ENCODE assay signal across 16 cellular contexts in genomic region chr10:102404361-102405107, GRCh38. TPM values are rescaled to one million over a fixed set of nuclear protein-coding genes. Genes with fewer than 3 reads are reported as not detected.
DNase-seq lines count a peak whose midpoint lies in the region; ATAC-seq, FAIRE-seq and TF ChIP-seq lines count a peak whose summit lies in the region.
"Had no signal": no experiment of that assay in that cellular context is flagged by ENCODE, and none has a peak within 500 bp of the region (broad histone marks: within the 10 kb centered on the region; RNA-seq: fewer than 3 reads in every experiment).

No MANE protein-coding gene starts in this region.

- peak; percentile 38; the same call in 1 of the 2 replicates for TF ChIP-seq POLR2A in GM12892 (IDR thresholded peaks at IDR 0.05; ENCODE audit: low read depth, low read length)

- DNase-seq in CD14-positive monocyte (ENCODE audit: low spot score) (peak; percentile 41), GM12892 (ENCODE audit: insufficient read length) (no peak), NCI-H1694 treated with DMSO at 0.1 percent for 48 hours (lab: John Stamatoyannopoulos, UW) (no peak), posterior vena cava (ENCODE audit: low spot score) (no peak)
- no peak for DNase-seq in effector memory CD8-positive, alpha-beta T cell
- DNase-seq: GF-D8, NCI-H2081 treated with DMSO at 0.1 percent for 48 hours, NCI-H446 treated with DMSO at 0.1 percent for 48 hours had no signal

- peaks cover 13% of the 10 kb centered on the region for H3K4me1 Mint-ChIP-seq in CD14-positive monocyte
- H3K4me1 Mint-ChIP-seq in effector memory CD8-positive, alpha-beta T cell (ENCODE audit: low read depth in 2 of 2): peaks cover 7 to 15% of the 10 kb centered on the region in 2 donors
- peaks cover 47% of the 10 kb centered on the region for H3K4me1 Mint-ChIP-seq in stimulated activated memory B cell treated with anti-CD40 and anti-IgM and Interleukin-4, amounts not matched to agents 10 μg/mL and 1 μg/mL and 100 μg/mL, for 72 hours

- peak; percentile 21 for FAIRE-seq in GM12892 (lab: Jason Lieb, UNC)
- FAIRE-seq: GM19239, pancreas had no signal

- no peak for ATAC-seq in effector memory CD8-positive, alpha-beta T cell (replicated peaks)
- ATAC-seq in stimulated activated memory B cell treated with anti-CD40 and anti-IgM and Interleukin-4, amounts not matched to agents 10 μg/mL and 1 μg/mL and 100 μg/mL, for 72 hours: no peak
- ATAC-seq in HG03520 (IDR thresholded peaks at IDR 0.05; ENCODE audit: unreplicated experiment): no peak

- H3K27me3 Mint-ChIP-seq in CD14-positive monocyte (ENCODE audit: low read depth in 3 of 3): peaks cover 26 to 38% (median 34%) of the 10 kb centered on the region in 3 donors
- peaks cover 19 to 39% of the 10 kb centered on the region in 2 donors for H3K27me3 Mint-ChIP-seq in effector memory CD8-positive, alpha-beta T cell
- H3K27me3 Mint-ChIP-seq in stimulated activated memory B cell treated with anti-CD40 and anti-IgM and Interleukin-4, amounts not matched to agents 10 μg/mL and 1 μg/mL and 100 μg/mL, for 72 hours: peaks cover 27% of the 10 kb centered on the region

- no peak overlapping the region for H3K4me3 Mint-ChIP-seq in CD14-positive monocyte
- peak overlapping the region in 1 of 2 donors; percentile 15 for H3K4me3 Mint-ChIP-seq in effector memory CD8-positive, alpha-beta T cell
- H3K4me3 Mint-ChIP-seq in stimulated activated memory B cell treated with anti-CD40 and anti-IgM and Interleukin-4, amounts not matched to agents 10 μg/mL and 1 μg/mL and 100 μg/mL, for 72 hours: no peak overlapping the region

- H3K9me3 Mint-ChIP-seq in CD14-positive monocyte: peaks cover 0 to 9% (median under 1%) of the 10 kb centered on the region in 7 donors
- H3K9me3 Mint-ChIP-seq in effector memory CD8-positive, alpha-beta T cell: no peaks in the 10 kb centered on the region
- no peaks in the 10 kb centered on the region for H3K9me3 Mint-ChIP-seq in stimulated activated memory B cell treated with anti-CD40 and anti-IgM and Interleukin-4, amounts not matched to agents 10 μg/mL and 1 μg/mL and 100 μg/mL, for 72 hours

- TF ChIP-seq CTCF in CD14-positive monocyte (IDR thresholded peaks at IDR 0.05): peak; percentile 5

- intact Hi-C loops in CD14-positive monocyte (cut with micrococcal nuclease): no loop called here
- intact Hi-C loops in posterior vena cava (cut with DNase I): no loop called here

- peak overlapping the region in 1 of 7 donors; percentile 55 for H3K27ac Mint-ChIP-seq in CD14-positive monocyte
- peak overlapping the region; percentile 68 to 90 for H3K27ac Mint-ChIP-seq in effector memory CD8-positive, alpha-beta T cell
- peak overlapping the region; percentile 19 for H3K27ac Mint-ChIP-seq in stimulated activated memory B cell treated with anti-CD40 and anti-IgM and Interleukin-4, amounts not matched to agents 10 μg/mL and 1 μg/mL and 100 μg/mL, for 72 hours

- H3K36me3 Mint-ChIP-seq in CD14-positive monocyte: peaks cover 35% of the 10 kb centered on the region in 2 donors
- H3K36me3 Mint-ChIP-seq in effector memory CD8-positive, alpha-beta T cell (ENCODE audit: insufficient read depth): peaks cover 79% of the 10 kb centered on the region
- H3K36me3 Mint-ChIP-seq in stimulated activated memory B cell treated with anti-CD40 and anti-IgM and Interleukin-4, amounts not matched to agents 10 μg/mL and 1 μg/mL and 100 μg/mL, for 72 hours: peaks cover 31% of the 10 kb centered on the region

RNA-seq across cellular contexts. Expression of gene NFKB2, which starts 9.0 kb away (rescaled TPM):
- polyA plus RNA-seq in CD14-positive monocyte: 10 to 100 TPM in 1 of 2 donors, 1 to 10 TPM in 1; 6.8 to 15.0 TPM
- 120 TPM for polyA plus RNA-seq in GM12892 (2012; ENCODE audit: missing spikeins)
- total RNA-seq in posterior vena cava: 10 to 100 TPM; 21.5 to 44.7 TPM

RNA-seq across cellular contexts. Expression of gene PSD, which starts 14.1 kb away (rescaled TPM):
- polyA plus RNA-seq in CD14-positive monocyte: 1 to 10 TPM; 1.1 to 1.5 TPM
- 2.0 TPM for polyA plus RNA-seq in GM12892 (2012; ENCODE audit: missing spikeins)
- total RNA-seq in posterior vena cava: under 1 TPM; 0.24 to 0.83 TPM

RNA-seq across cellular contexts. Expression of gene FBXL15, which starts 16.1 kb away (rescaled TPM):
- 10 to 100 TPM; 25.5 to 36.3 TPM for polyA plus RNA-seq in CD14-positive monocyte
- polyA plus RNA-seq in GM12892 (2012; ENCODE audit: missing spikeins): 0.66 TPM
- 10 to 100 TPM; 10.8 to 12.4 TPM for total RNA-seq in posterior vena cava

RNA-seq across cellular contexts. Expression of gene CUEDC2, which starts 27.8 kb away (rescaled TPM):
- polyA plus RNA-seq in CD14-positive monocyte: 10 to 100 TPM; 58.5 to 70.2 TPM
- polyA plus RNA-seq in GM12892 (2012; ENCODE audit: missing spikeins): 66.9 TPM
- 10 to 100 TPM; 35.7 to 40.9 TPM for total RNA-seq in posterior vena cava

RNA-seq across cellular contexts. Expression of gene C10orf95, which starts 46.8 kb away (rescaled TPM):
- not detected for polyA plus RNA-seq in CD14-positive monocyte
- 0.30 TPM for polyA plus RNA-seq in GM12892 (2012; ENCODE audit: missing spikeins)
- total RNA-seq in posterior vena cava: not detected
- total RNA-seq: GM23248, right lobe of liver, urinary bladder had no signal
- polyA plus RNA-seq: fibroblast of lung, GM23248 had no signal
